In genomic region chr21:35400233-35400939, GRCh38 we compare ENCODE assay signal across 8 cellular contexts.
DNase-seq lines count a peak whose midpoint lies in the region; ATAC-seq lines count a peak whose summit lies in the region.

No MANE protein-coding gene starts in this region.

- H3K9me3 Mint-ChIP-seq in activated T-helper 1 cell treated with anti-CD3 and anti-CD28 coated beads, Interleukin-12 subunit alpha, Interleukin-12 subunit beta, Interleukin-2, Interleukin-4 antibody, amounts not matched to agents 30 ng/mL and 10 ng/mL and 1 ng/mL, durations not matched to agents 14 hours and 24 hours and 36 hours, result no peaks in the 10 kb centered on the region

- H3K4me3 Mint-ChIP-seq in activated T-helper 1 cell treated with anti-CD3 and anti-CD28 coated beads, Interleukin-12 subunit alpha, Interleukin-12 subunit beta, Interleukin-2, Interleukin-4 antibody, amounts not matched to agents 30 ng/mL and 10 ng/mL and 1 ng/mL, durations not matched to agents 14 hours and 24 hours and 36 hours, result no peak overlapping the region

- H3K27ac Mint-ChIP-seq in activated T-helper 1 cell treated with anti-CD3 and anti-CD28 coated beads, Interleukin-12 subunit alpha, Interleukin-12 subunit beta, Interleukin-2, Interleukin-4 antibody, amounts not matched to agents 30 ng/mL and 10 ng/mL and 1 ng/mL, durations not matched to agents 14 hours and 24 hours and 36 hours, result no peak overlapping the region

- no peaks in the 10 kb centered on the region for H3K36me3 Mint-ChIP-seq in activated T-helper 1 cell treated with anti-CD3 and anti-CD28 coated beads, Interleukin-12 subunit alpha, Interleukin-12 subunit beta, Interleukin-2, Interleukin-4 antibody, amounts not matched to agents 30 ng/mL and 10 ng/mL and 1 ng/mL, durations not matched to agents 14 hours and 24 hours and 36 hours (ENCODE audit: low read depth)

- no peaks in the 10 kb centered on the region for H3K27me3 Mint-ChIP-seq in activated T-helper 1 cell treated with anti-CD3 and anti-CD28 coated beads, Interleukin-12 subunit alpha, Interleukin-12 subunit beta, Interleukin-2, Interleukin-4 antibody, amounts not matched to agents 30 ng/mL and 10 ng/mL and 1 ng/mL, durations not matched to agents 14 hours and 24 hours and 36 hours (ENCODE audit: insufficient read depth)

- DNase-seq in ELR (ENCODE audit: low read depth) (peak; percentile 76), HuH-7.5 (ENCODE audit: low spot score) (peak; percentile 30), NOMO-1 treated with dmso at 0.1 percent for 144 hours (lab: John Stamatoyannopoulos, UW; ENCODE audit: unreplicated experiment) (peak; percentile 57), globus pallidus (ENCODE audit: low spot score) (peak; percentile 20), putamen (ENCODE audit: low spot score) (peak; percentile 14)
- DNase-seq in activated T-helper 1 cell treated with anti-CD3 and anti-CD28 coated beads, Interleukin-12 subunit alpha, Interleukin-12 subunit beta, Interleukin-2, Interleukin-4 antibody, amounts not matched to agents 30 ng/mL and 10 ng/mL and 1 ng/mL, durations not matched to agents 14 hours and 24 hours and 36 hours (ENCODE audit: low spot score), result peak; percentile 9

- no peak for ATAC-seq in GM18907 (IDR thresholded peaks at IDR 0.05; ENCODE audit: unreplicated experiment)
- ATAC-seq in HG03095 (IDR thresholded peaks at IDR 0.05; ENCODE audit: unreplicated experiment), result no peak

- intact Hi-C loops in activated T-helper 1 cell treated with anti-CD3 and anti-CD28 coated beads, Interleukin-12 subunit alpha, Interleukin-12 subunit beta, Interleukin-2, Interleukin-4 antibody, amounts not matched to agents 30 ng/mL and 10 ng/mL and 1 ng/mL, durations not matched to agents 14 hours and 24 hours and 36 hours (cut with micrococcal nuclease), result loop anchor here (1.0 to 5.0 kb wide), 11 partner anchors 58 to 707 kb away; no protein-coding TSS in a partner anchor

- peaks cover 23% of the 10 kb centered on the region for H3K4me1 Mint-ChIP-seq in activated T-helper 1 cell treated with anti-CD3 and anti-CD28 coated beads, Interleukin-12 subunit alpha, Interleukin-12 subunit beta, Interleukin-2, Interleukin-4 antibody, amounts not matched to agents 30 ng/mL and 10 ng/mL and 1 ng/mL, durations not matched to agents 14 hours and 24 hours and 36 hours (ENCODE audit: low read depth)

Comparison
In these comparisons a context has a peak if more than half of its experiments do, and no peak if none do; other contexts are left out.
1. DNase-seq: peak in every context shown above with its lines; median percentile 76 in ELR; 57 in NOMO-1 treated with dmso at 0.1 percent for 144 hours; 30 in HuH-7.5; 20 in globus pallidus; 14 in putamen; 9 in activated T-helper 1 cell treated with anti-CD3 and anti-CD28 coated beads, Interleukin-12 subunit alpha, Interleukin-12 subunit beta, Interleukin-2, Interleukin-4 antibody, amounts not matched to agents 30 ng/mL and 10 ng/mL and 1 ng/mL, durations not matched to agents 14 hours and 24 hours and 36 hours.